Comparison of ENCODE assay signal across 26 cellular contexts in the genomic region with DNA sequence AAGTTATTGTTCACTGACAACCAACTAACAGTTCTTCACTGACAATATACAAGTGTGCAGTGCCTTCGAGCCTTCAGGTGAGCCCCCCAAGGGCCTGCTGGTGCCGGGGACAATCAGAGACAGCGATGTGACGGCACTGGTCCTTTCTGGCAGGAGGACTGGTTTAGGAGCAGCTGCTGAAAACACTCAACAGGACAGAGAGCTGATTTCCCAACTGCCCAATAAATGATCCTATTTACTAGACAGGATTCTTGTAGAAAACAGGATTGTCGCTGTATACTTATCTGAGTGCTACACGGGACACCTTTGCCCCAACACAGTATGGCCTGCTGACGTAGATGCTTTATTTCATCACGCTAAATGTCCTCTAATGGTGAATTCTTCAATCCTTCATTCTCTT.
DNase-seq lines count a peak whose midpoint lies in the region; ATAC-seq, FAIRE-seq and TF ChIP-seq lines count a peak whose summit lies in the region.
"Had no signal": no experiment of that assay in that cellular context is flagged by ENCODE, and none has a peak within 500 bp of the region (broad histone marks: within the 10 kb centered on the region; RNA-seq: fewer than 3 reads in every experiment).

No MANE protein-coding gene starts in this region.

- H3K79me1 ChIP-seq in IMR-90 (ENCODE audit: low read depth in 1 of 2, low read length in 2 of 2), result peaks cover 10 to 36% of the 10 kb centered on the region in 2 experiments

- no peak overlapping the region for H2BK5ac ChIP-seq in IMR-90 (ENCODE audit: low read depth, low read length, poor library complexity, severe bottlenecking)

- no peak overlapping the region for H3K4me3 ChIP-seq in IMR-90 (ENCODE audit: insufficient read depth, low read depth, low read length)
- no peak overlapping the region for H3K4me3 ChIP-seq in WERI-Rb-1 (ENCODE audit: low read depth, low read length)
- H3K4me3 ChIP-seq in endothelial cell of umbilical vein (replicated peaks in 1 of 3; ENCODE audit: insufficient read depth in 1 of 3, low read depth in 1 of 3, low read length in 3 of 3), result no peak overlapping the region
- H3K4me3 ChIP-seq in sigmoid colon, result no peak overlapping the region
- H3K4me3 ChIP-seq: heart right ventricle, spleen, testis, uterus had no signal

- no peak overlapping the region for H3K4ac ChIP-seq in IMR-90 (ENCODE audit: low read depth, low read length)

- no peak for TF ChIP-seq POLR2A in IMR-90 (IDR thresholded peaks at IDR 0.05; ENCODE audit: low read depth, low read length)
- no peak for TF ChIP-seq POLR2A in endothelial cell of umbilical vein (IDR thresholded peaks at IDR 0.05; ENCODE audit: low read depth, low read length)
- no peak for TF ChIP-seq POLR2A in sigmoid colon (IDR thresholded peaks at IDR 0.05)

- BruUV-seq in IMR-90 (replicated peaks; lab: Mats Ljungman, UMichigan) (TSS peak; percentile 84), endothelial cell of umbilical vein (replicated peaks; lab: Mats Ljungman, UMichigan) (TSS peak; percentile 23)

- no peak for TF ChIP-seq CTCF in IMR-90 (conservative IDR thresholded peaks at IDR 0.05; ENCODE audit: low read depth, low read length)
- TF ChIP-seq CTCF in WERI-Rb-1 (IDR thresholded peaks at IDR 0.05; ENCODE audit: low read depth, low read length), result no peak
- TF ChIP-seq CTCF in endothelial cell of umbilical vein (IDR thresholded peaks at IDR 0.05; ENCODE audit: extremely low read depth in 1 of 2, insufficient read depth in 1 of 2, low read depth in 1 of 2, low read length in 2 of 2), result no peak
- no peak for TF ChIP-seq CTCF in sigmoid colon (IDR thresholded peaks at IDR 0.05)

- H2BK120ac ChIP-seq in IMR-90 (ENCODE audit: low read depth, low read length), result no peak overlapping the region

- H2AK9ac ChIP-seq in IMR-90 (replicated peaks; ENCODE audit: low read depth, low read length, poor library complexity), result no peak overlapping the region

- ATAC-seq in IMR-90 (ENCODE audit: low read depth) (no peak), sciatic nerve (no peak), HG03280 (IDR thresholded peaks at IDR 0.05; ENCODE audit: unreplicated experiment) (no peak)
- ATAC-seq: heart right ventricle; left colon; SK-N-SH treated with all-trans-retinoic acid at 6 μM for 48 hours; stimulated activated memory B cell treated with anti-CD40 and anti-IgM and Interleukin-4, amounts not matched to agents 10 μg/mL and 1 μg/mL and 100 μg/mL, for 72 hours had no signal

- no peak overlapping the region for H4K8ac ChIP-seq in IMR-90 (ENCODE audit: low read depth in 2 of 2, low read length in 2 of 2)

- H4K5ac ChIP-seq in IMR-90 (ENCODE audit: low read depth, low read length), result no peak overlapping the region

- H2BK15ac ChIP-seq in IMR-90 (ENCODE audit: low read depth, low read length), result no peak overlapping the region

- no peak for TF ChIP-seq RAD21 in IMR-90 (IDR thresholded peaks at IDR 0.05; ENCODE audit: low read length)

- peaks cover 6% of the 10 kb centered on the region; the same call in 1 of the 2 replicates for H3K4me1 ChIP-seq in IMR-90 (ENCODE audit: control insufficient read depth, insufficient read depth, low read length)
- H3K4me1 ChIP-seq in endothelial cell of umbilical vein (ENCODE audit: control insufficient read depth, extremely low read depth, insufficient read depth, low read length), result peaks cover 19% of the 10 kb centered on the region
- H3K4me1 ChIP-seq in sigmoid colon, result peaks cover 0 to 2% (median under 1%) of the 10 kb centered on the region in 4 donors
- H3K4me1 ChIP-seq: testis, uterus had no signal

- H3K23ac ChIP-seq in IMR-90 (ENCODE audit: low read depth, low read length), result no peak overlapping the region

- H3K4me2 ChIP-seq in IMR-90 (ENCODE audit: low read depth, low read length), result no peak overlapping the region
- no peak overlapping the region for H3K4me2 ChIP-seq in endothelial cell of umbilical vein (ENCODE audit: insufficient read depth, low read length)

- H2AFZ ChIP-seq in IMR-90 (replicated peaks; ENCODE audit: low read length, poor library complexity) (no peak overlapping the region), endothelial cell of umbilical vein (ENCODE audit: low read depth, low read length) (no peak overlapping the region)

- H2BK20ac ChIP-seq in IMR-90 (ENCODE audit: low read depth, low read length), result no peak overlapping the region

- H3K18ac ChIP-seq in IMR-90 (ENCODE audit: low read depth, low read length), result no peak overlapping the region

- no peaks in the 10 kb centered on the region for H3K79me2 ChIP-seq in endothelial cell of umbilical vein (ENCODE audit: control insufficient read depth, insufficient read depth, low read length)

- intact Hi-C loops in IMR-90 (cut with micrococcal nuclease), result no loop called here
- intact Hi-C loops in endothelial cell of umbilical vein (cut with micrococcal nuclease), result no loop called here
- intact Hi-C loops in sigmoid colon (cut with DNase I), result no loop called here
- intact Hi-C loops in sciatic nerve (cut with DNase I), result no loop called here

- POLR2A ChIA-PET in IMR-90 (lab: Charles Lee; ENCODE audit: unreplicated experiment), result interaction anchor here (0.6 kb wide), 1 partner anchor 291 kb away, joined by 6 read pairs; no protein-coding TSS in a partner anchor
- POLR2A ChIA-PET in endothelial cell of umbilical vein (lab: Charles Lee), result no interaction called here

- CTCF ChIA-PET in IMR-90 (lab: Yijun Ruan, JAX), result interaction anchor here (1.0 to 1.3 kb wide), 2 partner anchors 9 to 10 kb away, joined by 3 to 5 read pairs; no protein-coding TSS in a partner anchor
- CTCF ChIA-PET in endothelial cell of umbilical vein (lab: Charles Lee), result interaction anchor here (1.2 to 2.1 kb wide), 2 partner anchors 9 to 20 kb away, joined by 3 to 5 read pairs; no protein-coding TSS in a partner anchor

- DNase-seq in IMR-90 (no peak), WERI-Rb-1 (no peak), endothelial cell of umbilical vein (ENCODE audit: low read depth, low spot score) (no peak), sigmoid colon (peak; percentile 24), sciatic nerve (ENCODE audit: low spot score) (no peak), NCI-H524 (lab: John Stamatoyannopoulos, UW) (no peak)
- DNase-seq: activated CD8-positive, alpha-beta T cell treated with anti-CD3 and anti-CD28 coated beads, Interleukin-2, amount 10 ng/mL, durations not matched to agents 7 days and 5 days; activated T-cell treated with anti-CD3 and anti-CD28 coated beads, Interleukin-2, amount 50 U/mL, for 1 hour; amniotic stem cell; foreskin fibroblast; H9; heart right ventricle; left colon; mesenchymal stem cell; NCI-H1694 treated with DMSO at 0.1 percent for 48 hours; NCI-H69; occipital lobe; spleen; stimulated activated CD4-positive, alpha-beta T cell treated with anti-CD3 and anti-CD28 coated beads, Interleukin-2, amount 100 ng/mL, for 48 hours; T-helper 9 cell; testis; uterus had no signal

- 94% methylated on average over 4 of the region's 8 CpGs; no CpG with 5 or more reads in 1 of the 2 experiments for WGBS in IMR-90 (ENCODE audit: extremely low coverage in 2 of 2, insufficient read length in 1 of 2), 2 experiments
- WGBS in sigmoid colon, 2 donors, result 95% methylated on average over 8 of the region's 8 CpGs

- no peaks in the 10 kb centered on the region for H3K27me3 ChIP-seq in IMR-90 (ENCODE audit: control insufficient read depth, insufficient read depth, low read length)
- H3K27me3 ChIP-seq in WERI-Rb-1 (ENCODE audit: insufficient read depth, low read depth, severe bottlenecking), result no peaks in the 10 kb centered on the region
- H3K27me3 ChIP-seq in endothelial cell of umbilical vein (ENCODE audit: control insufficient read depth in 2 of 2, insufficient read depth in 2 of 2, low read length in 2 of 2), result no peaks in the 10 kb centered on the region
- no peaks in the 10 kb centered on the region for H3K27me3 ChIP-seq in sigmoid colon
- H3K27me3 ChIP-seq: heart right ventricle, spleen, testis, uterus had no signal

- in situ Hi-C loops in IMR-90 (cut with MboI; ENCODE audit: low sequenced_read_pairs), result no loop called here

- H4K20me1 ChIP-seq in IMR-90 (ENCODE audit: insufficient read depth, low read length) (peaks cover 3% of the 10 kb centered on the region; the same call in 1 of the 2 replicates), endothelial cell of umbilical vein (replicated peaks; ENCODE audit: control insufficient read depth, extremely low read depth, insufficient read depth, low read length) (no peaks in the 10 kb centered on the region)

- H3K27ac ChIP-seq in IMR-90 (ENCODE audit: insufficient read depth, low read length), result no peak overlapping the region
- H3K27ac ChIP-seq in WERI-Rb-1, result peak overlapping the region; percentile 81
- no peak overlapping the region for H3K27ac ChIP-seq in endothelial cell of umbilical vein (ENCODE audit: insufficient read depth, low read depth, low read length)
- H3K27ac ChIP-seq in sigmoid colon, result no peak overlapping the region
- H3K27ac ChIP-seq: heart right ventricle, spleen, testis, uterus had no signal

- H3K56ac ChIP-seq in IMR-90 (ENCODE audit: extremely low read depth, insufficient read depth, low read length), result no peak overlapping the region

- no peak overlapping the region for H4K91ac ChIP-seq in IMR-90 (ENCODE audit: insufficient read depth, low read depth, low read length)

- H2AK5ac ChIP-seq in IMR-90 (ENCODE audit: low read depth, low read length), result no peak overlapping the region

- dilution Hi-C loops in IMR-90 (cut with HindIII; ENCODE audit: low sequenced_read_pairs, unreplicated experiment) (no loop called here), endothelial cell of umbilical vein (cut with MboI; ENCODE audit: extremely low pct_ligation_motif_present, low sequenced_read_pairs) (no loop called here)

- no peak for TF ChIP-seq EP300 in sigmoid colon (IDR thresholded peaks at IDR 0.05)

- H3K36me3 ChIP-seq in IMR-90 (ENCODE audit: control insufficient read depth, insufficient read depth, low read length) (peaks cover 46% of the 10 kb centered on the region), WERI-Rb-1 (peaks cover 16% of the 10 kb centered on the region), endothelial cell of umbilical vein (ENCODE audit: control insufficient read depth in 2 of 2, extremely low read depth in 1 of 2, insufficient read depth in 2 of 2, low read length in 2 of 2) (peaks cover 11 to 16% of the 10 kb centered on the region in 2 experiments), sigmoid colon (peaks cover 0 to 78% (median 7%) of the 10 kb centered on the region in 4 donors)
- H3K36me3 ChIP-seq: uterus had no signal

- H3K9me1 ChIP-seq in IMR-90 (ENCODE audit: insufficient read depth, low read length), result peaks cover 5% of the 10 kb centered on the region
- no peaks in the 10 kb centered on the region for H3K9me1 ChIP-seq in endothelial cell of umbilical vein (replicated peaks; ENCODE audit: control insufficient read depth, extremely low read depth, insufficient read depth, low read length)

- no peaks in the 10 kb centered on the region for H3K9me3 ChIP-seq in IMR-90 (ENCODE audit: control insufficient read depth, insufficient read depth, low read length)
- no peaks in the 10 kb centered on the region for H3K9me3 ChIP-seq in WERI-Rb-1 (ENCODE audit: severe bottlenecking)
- H3K9me3 ChIP-seq in endothelial cell of umbilical vein (replicated peaks; ENCODE audit: control insufficient read depth, insufficient read depth, low read length), result no peaks in the 10 kb centered on the region
- H3K9me3 ChIP-seq in sigmoid colon, result no peaks in the 10 kb centered on the region
- H3K9me3 ChIP-seq: heart right ventricle, spleen, testis, uterus had no signal

- no peak for FAIRE-seq in endothelial cell of umbilical vein (lab: Jason Lieb, UNC)
- FAIRE-seq: GM12891 had no signal

- H3K14ac ChIP-seq in IMR-90 (replicated peaks; ENCODE audit: low read depth, low read length), result no peak overlapping the region

- H3K9ac ChIP-seq in IMR-90 (ENCODE audit: low read depth, low read length) (no peak overlapping the region), endothelial cell of umbilical vein (replicated peaks; ENCODE audit: extremely low read depth, insufficient read depth, low read length) (no peak overlapping the region)
